Comparison of ENCODE assay signal across 8 cellular contexts in the genomic region with DNA sequence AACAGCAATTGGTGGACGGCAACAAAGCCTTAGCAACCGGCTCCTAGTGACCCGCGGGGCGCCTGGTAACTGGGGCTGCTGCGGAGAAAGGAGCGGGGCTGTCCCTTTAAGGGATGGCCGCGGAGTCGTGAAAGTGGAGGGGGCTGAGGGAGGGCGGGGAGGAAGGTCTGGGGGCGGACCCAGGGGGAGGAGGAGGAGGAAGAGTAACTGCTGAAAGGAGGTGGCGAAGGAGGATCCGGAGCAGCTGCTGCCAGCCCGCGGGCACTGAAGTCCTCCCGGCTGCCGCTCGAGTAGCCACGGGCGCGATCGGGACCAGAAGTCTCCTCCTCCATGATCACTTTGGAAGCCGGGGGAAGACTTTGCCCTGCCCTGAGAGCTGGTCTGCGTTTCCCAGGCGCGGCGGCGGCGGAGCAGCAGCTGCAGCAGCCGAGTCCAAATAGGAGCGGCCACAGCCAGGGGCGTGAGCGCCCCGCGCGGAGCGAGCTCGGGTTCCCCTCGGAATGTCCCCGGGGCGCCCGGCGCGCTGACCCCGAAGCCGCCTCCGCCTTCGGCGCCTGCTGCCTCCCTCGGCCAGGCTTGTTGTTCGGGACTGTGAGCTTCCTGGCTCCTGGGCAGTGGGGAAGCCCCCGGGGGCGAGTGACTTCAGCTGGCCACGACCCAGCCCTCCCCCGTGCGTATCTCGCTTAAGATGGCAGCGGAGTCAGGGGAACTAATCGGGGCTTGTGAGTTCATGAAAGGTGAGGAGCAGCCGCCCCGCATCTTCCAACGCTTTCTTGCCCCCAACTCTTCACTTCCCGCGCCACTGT. TPM values are rescaled to one million over a fixed set of nuclear protein-coding genes. Genes with fewer than 3 reads are reported as not detected.
DNase-seq lines count a peak whose midpoint lies in the region; TF ChIP-seq lines count a peak whose summit lies in the region.

A gene with protein sequence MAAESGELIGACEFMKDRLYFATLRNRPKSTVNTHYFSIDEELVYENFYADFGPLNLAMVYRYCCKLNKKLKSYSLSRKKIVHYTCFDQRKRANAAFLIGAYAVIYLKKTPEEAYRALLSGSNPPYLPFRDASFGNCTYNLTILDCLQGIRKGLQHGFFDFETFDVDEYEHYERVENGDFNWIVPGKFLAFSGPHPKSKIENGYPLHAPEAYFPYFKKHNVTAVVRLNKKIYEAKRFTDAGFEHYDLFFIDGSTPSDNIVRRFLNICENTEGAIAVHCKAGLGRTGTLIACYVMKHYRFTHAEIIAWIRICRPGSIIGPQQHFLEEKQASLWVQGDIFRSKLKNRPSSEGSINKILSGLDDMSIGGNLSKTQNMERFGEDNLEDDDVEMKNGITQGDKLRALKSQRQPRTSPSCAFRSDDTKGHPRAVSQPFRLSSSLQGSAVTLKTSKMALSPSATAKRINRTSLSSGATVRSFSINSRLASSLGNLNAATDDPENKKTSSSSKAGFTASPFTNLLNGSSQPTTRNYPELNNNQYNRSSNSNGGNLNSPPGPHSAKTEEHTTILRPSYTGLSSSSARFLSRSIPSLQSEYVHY (plus strand): TSS at position 240 of the 806 bp plus-strand sequence. CDS start 449 bp downstream, at position 689.

- peaks cover 40% of the 10 kb centered on the region for H3K4me1 Mint-ChIP-seq in neural progenitor cell

- no peaks in the 10 kb centered on the region for H3K36me3 ChIP-seq in ES-I3 (ENCODE audit: insufficient read depth, low read length)
- H3K36me3 ChIP-seq in H7 (replicated peaks; ENCODE audit: control insufficient read depth, insufficient read depth, low read length), result no peaks in the 10 kb centered on the region; the same call in 1 of the 2 replicates
- H3K36me3 ChIP-seq in neural progenitor cell, result no peaks in the 10 kb centered on the region

- H2AFZ ChIP-seq in neural progenitor cell (replicated peaks), result peak within 1 kb of the TSS; percentile 54

- H3K27me3 Mint-ChIP-seq in neural progenitor cell (ENCODE audit: insufficient read depth, low read depth), result peaks cover 2% of the 10 kb centered on the region

- H3K4me3 Mint-ChIP-seq in neural progenitor cell, result peak within 1 kb of the TSS; percentile 94

- H3K4me1 ChIP-seq in ES-I3 (ENCODE audit: insufficient read depth, low read length) (peaks cover 11% of the 10 kb centered on the region), neural progenitor cell (peaks cover 33% of the 10 kb centered on the region)

- H3K4me3 ChIP-seq in H7 (ENCODE audit: insufficient read depth, low read depth, low read length) (peak within 1 kb of the TSS; percentile 96), foreskin fibroblast (ENCODE audit: low read depth in 1 of 2, low read length in 2 of 2) (peak within 1 kb of the TSS; percentile 90), neural progenitor cell (peak within 1 kb of the TSS; percentile 93)

- H3K9me3 ChIP-seq in ES-I3 (ENCODE audit: control insufficient read depth, insufficient read depth, low read length), result no peaks in the 10 kb centered on the region
- H3K9me3 ChIP-seq in neural progenitor cell (ENCODE audit: low read depth), result no peaks in the 10 kb centered on the region

- H3K4me2 ChIP-seq in neural progenitor cell, result peak within 1 kb of the TSS; percentile 96

- DNase-seq in H7 (peak; percentile 96), M059J (ENCODE audit: low read depth) (peak; percentile 97), SHP77 treated with DMSO at 0.1 percent for 48 hours (lab: John Stamatoyannopoulos, UW) (peak; percentile 80), activated gamma-delta T cell (lab: John Stamatoyannopoulos, UW) (peak; percentile 73), foreskin fibroblast (peak; percentile 97 to 98), neural progenitor cell (ENCODE audit: low spot score) (peak; percentile 99), stromal cell of bone marrow (ENCODE audit: low read depth) (peak; percentile 95)

- H3K9me3 Mint-ChIP-seq in neural progenitor cell, result no peaks in the 10 kb centered on the region

- peak within 1 kb of the TSS; percentile 95 for H3K27ac ChIP-seq in neural progenitor cell

- H4K20me1 ChIP-seq in neural progenitor cell (ENCODE audit: low read depth), result peaks cover 27% of the 10 kb centered on the region

- H3K79me2 ChIP-seq in neural progenitor cell (ENCODE audit: low read depth), result peaks cover 50% of the 10 kb centered on the region

- H3K27ac Mint-ChIP-seq in neural progenitor cell, result peak within 1 kb of the TSS; percentile 95

- TF ChIP-seq CTCF in foreskin fibroblast (IDR thresholded peaks at IDR 0.05; ENCODE audit: low read depth, low read length) (no peak), neural progenitor cell (IDR thresholded peaks at IDR 0.05) (peak; percentile 4)

- H3K36me3 Mint-ChIP-seq in neural progenitor cell, result peaks cover 6% of the 10 kb centered on the region

- peaks cover 39% of the 10 kb centered on the region for H3F3A ChIP-seq in neural progenitor cell (ENCODE audit: low read depth)

- H3K27me3 ChIP-seq in H7 (ENCODE audit: control insufficient read depth, insufficient read depth, low read length), result no peaks in the 10 kb centered on the region
- no peaks in the 10 kb centered on the region for H3K27me3 ChIP-seq in neural progenitor cell

- H3K9ac ChIP-seq in ES-I3 (ENCODE audit: low read depth, low read length) (peak within 1 kb of the TSS; percentile 73), neural progenitor cell (peak within 1 kb of the TSS; percentile 75)

RNA-seq across cellular contexts. Expression of the gene that starts here (rescaled TPM):
- total RNA-seq in H7 (2014; rRNA removed; shearing (Covaris generic)), result 12.2 and 15.1 TPM in 2 replicates
- 1.8 and 5.2 TPM in 2 replicates for total RNA-seq in M059J (2014; rRNA removed; shearing (Covaris generic))
- total RNA-seq in neural progenitor cell (ENCODE audit: low replicate concordance), result 26.9 and 37.0 TPM in 2 replicates

Comparison
In these comparisons a context has a peak if more than half of its experiments do, and no peak if none do; other contexts are left out.
1. Peak in every context shown above with its lines: DNase-seq, H3K4me3 ChIP-seq and H3K27ac ChIP-seq.